In the genomic region with DNA sequence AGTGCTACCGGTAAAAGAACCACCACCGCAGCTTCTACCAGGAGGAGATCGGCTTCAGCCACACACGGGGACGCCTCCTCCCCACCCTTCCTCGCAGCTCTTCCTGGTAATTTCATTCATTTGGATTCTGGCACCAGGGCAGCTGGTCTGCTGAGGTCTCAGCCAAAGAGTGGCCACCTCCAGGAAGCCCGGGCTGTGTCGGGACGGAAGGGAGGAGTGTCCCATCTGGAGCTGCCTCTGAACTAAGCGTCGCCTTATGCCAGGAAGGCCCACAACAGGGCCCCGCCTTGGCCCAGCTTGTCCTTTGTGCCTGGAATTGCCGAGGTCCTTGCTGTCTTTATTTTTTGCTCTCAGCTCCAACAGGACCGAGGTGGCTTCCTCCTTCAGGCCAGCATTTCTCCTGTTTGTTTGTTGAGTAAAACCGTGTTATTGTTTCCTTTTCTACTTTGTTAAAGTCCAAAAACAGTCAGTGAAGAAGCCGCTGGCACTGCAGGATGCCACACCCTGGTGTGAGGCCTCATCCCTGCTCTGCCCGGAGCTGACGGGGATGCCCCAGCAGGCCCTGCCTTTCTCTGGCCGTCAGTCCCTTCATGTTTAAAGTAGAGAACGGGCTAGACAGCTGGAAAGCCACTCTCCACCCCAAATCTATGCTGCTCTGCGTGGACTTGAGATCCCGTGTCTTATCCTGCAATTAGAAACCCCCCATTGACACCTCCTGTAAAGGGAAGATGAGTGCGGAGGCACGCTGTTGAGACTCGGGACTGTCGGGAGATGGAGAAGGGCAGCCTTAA, we compare ENCODE assay signal across 1 cellular context.
TF ChIP-seq lines count a peak whose summit lies in the region.

No MANE protein-coding gene starts in this region.

TF ChIP-seq in H1, 55 proteins besides CTCF, POLR2A, EP300 and RAD21:
- TF ChIP-seq SIRT6 (IDR thresholded peaks at IDR 0.05; ENCODE audit: low read length) (no peak), SAP30 (IDR thresholded peaks at IDR 0.05; ENCODE audit: insufficient read depth, insufficient replicate concordance, low read length) (no peak), SUZ12 (IDR thresholded peaks at IDR 0.05; ENCODE audit: low read length) (no peak), CEBPB (IDR thresholded peaks at IDR 0.05; ENCODE audit: low read depth, low read length) (no peak), SP2 (IDR thresholded peaks at IDR 0.05; ENCODE audit: low read length) (no peak), KDM5A (IDR thresholded peaks at IDR 0.05; ENCODE audit: low read length) (no peak), EGR1 (IDR thresholded peaks at IDR 0.05; ENCODE audit: borderline replicate concordance, low read depth, low read length) (no peak), GTF2F1 (IDR thresholded peaks at IDR 0.05; ENCODE audit: borderline replicate concordance, low read depth, low read length) (no peak), TBP (IDR thresholded peaks at IDR 0.05; ENCODE audit: low read depth, low read length) (no peak), SIN3A (conservative IDR thresholded peaks at IDR 0.05 in 1 of 2, IDR thresholded peaks at IDR 0.05 in 1 of 2; ENCODE audit: low read depth in 1 of 2, low read length in 2 of 2) (no peak), ZNF274 (IDR thresholded peaks at IDR 0.05; ENCODE audit: borderline replicate concordance, extremely low read depth, low read length) (no peak), CBX5 (IDR thresholded peaks at IDR 0.05; ENCODE audit: low read depth, low read length) (no peak)
- TF ChIP-seq, protein P1, sequence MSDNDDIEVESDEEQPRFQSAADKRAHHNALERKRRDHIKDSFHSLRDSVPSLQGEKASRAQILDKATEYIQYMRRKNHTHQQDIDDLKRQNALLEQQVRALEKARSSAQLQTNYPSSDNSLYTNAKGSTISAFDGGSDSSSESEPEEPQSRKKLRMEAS (IDR thresholded peaks at IDR 0.05) = no peak
- TF ChIP-seq, protein P2, sequence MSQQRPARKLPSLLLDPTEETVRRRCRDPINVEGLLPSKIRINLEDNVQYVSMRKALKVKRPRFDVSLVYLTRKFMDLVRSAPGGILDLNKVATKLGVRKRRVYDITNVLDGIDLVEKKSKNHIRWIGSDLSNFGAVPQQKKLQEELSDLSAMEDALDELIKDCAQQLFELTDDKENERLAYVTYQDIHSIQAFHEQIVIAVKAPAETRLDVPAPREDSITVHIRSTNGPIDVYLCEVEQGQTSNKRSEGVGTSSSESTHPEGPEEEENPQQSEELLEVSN (IDR thresholded peaks at IDR 0.05) = no peak
- TF ChIP-seq, protein P3, sequence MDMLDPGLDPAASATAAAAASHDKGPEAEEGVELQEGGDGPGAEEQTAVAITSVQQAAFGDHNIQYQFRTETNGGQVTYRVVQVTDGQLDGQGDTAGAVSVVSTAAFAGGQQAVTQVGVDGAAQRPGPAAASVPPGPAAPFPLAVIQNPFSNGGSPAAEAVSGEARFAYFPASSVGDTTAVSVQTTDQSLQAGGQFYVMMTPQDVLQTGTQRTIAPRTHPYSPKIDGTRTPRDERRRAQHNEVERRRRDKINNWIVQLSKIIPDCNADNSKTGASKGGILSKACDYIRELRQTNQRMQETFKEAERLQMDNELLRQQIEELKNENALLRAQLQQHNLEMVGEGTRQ (IDR thresholded peaks at IDR 0.05; ENCODE audit: low read length) = no peak
